8 cellular contexts compared by ENCODE assay signal in the genomic region with DNA sequence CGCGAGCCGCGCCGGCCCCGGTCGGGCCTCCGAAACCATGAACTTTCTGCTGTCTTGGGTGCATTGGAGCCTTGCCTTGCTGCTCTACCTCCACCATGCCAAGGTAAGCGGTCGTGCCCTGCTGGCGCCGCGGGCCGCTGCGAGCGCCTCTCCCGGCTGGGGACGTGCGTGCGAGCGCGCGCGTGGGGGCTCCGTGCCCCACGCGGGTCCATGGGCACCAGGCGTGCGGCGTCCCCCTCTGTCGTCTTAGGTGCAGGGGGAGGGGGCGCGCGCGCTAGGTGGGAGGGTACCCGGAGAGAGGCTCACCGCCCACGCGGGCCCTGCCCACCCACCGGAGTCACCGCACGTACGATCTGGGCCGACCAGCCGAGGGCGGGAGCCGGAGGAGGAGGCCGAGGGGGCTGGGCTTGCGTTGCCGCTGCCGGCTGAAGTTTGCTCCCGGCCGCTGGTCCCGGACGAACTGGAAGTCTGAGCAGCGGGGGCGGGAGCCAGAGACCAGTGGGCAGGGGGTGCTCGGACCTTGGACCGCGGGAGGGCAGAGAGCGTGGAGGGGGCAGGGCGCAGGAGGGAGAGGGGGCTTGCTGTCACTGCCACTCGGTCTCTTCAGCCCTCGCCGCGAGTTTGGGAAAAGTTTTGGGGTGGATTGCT. TPM values are rescaled to one million over a fixed set of nuclear protein-coding genes. Genes with fewer than 3 reads are reported as not detected.
DNase-seq lines count a peak whose midpoint lies in the region; ATAC-seq and TF ChIP-seq lines count a peak whose summit lies in the region.

No MANE protein-coding gene starts in this region.

- DNase-seq in ACHN (peak; percentile 53), NCI-H69 (lab: John Stamatoyannopoulos, UW) (peak; percentile 77), erythroblast (lab: John Stamatoyannopoulos, UW) (peak; percentile 77 to 83), myocyte (ENCODE audit: low read depth) (peak; percentile 70)
- peak; percentile 66 for DNase-seq in activated T-cell treated with anti-CD3 and anti-CD28 coated beads, Interleukin-2, amount 50 U/mL, for 1 hour
- peak; percentile 78 for DNase-seq in stimulated activated naive CD8-positive, alpha-beta T cell treated with anti-CD3 and anti-CD28 coated beads, Interleukin-15, Interleukin-2, amounts not matched to agents 100 U/mL and 50 U/mL, for 24 hours

- peak; percentile 42 for TF ChIP-seq POLR2A in GM19099 (IDR thresholded peaks at IDR 0.05; ENCODE audit: extremely low read depth, insufficient read length, low read depth)
- TF ChIP-seq POLR2A in erythroblast (IDR thresholded peaks at IDR 0.05; ENCODE audit: low read length), result peak; percentile 26

- in situ Hi-C loops in ACHN (cut with HindIII; ENCODE audit: low pct_ligation_motif_present, low pct_unique_long_range_greater_than_20kb, low sequenced_read_pairs), result no loop called here

- peak; percentile 22 for ATAC-seq in stimulated activated naive CD8-positive, alpha-beta T cell treated with anti-CD3 and anti-CD28 coated beads, Interleukin-15, Interleukin-2, amounts not matched to agents 100 U/mL and 50 U/mL, for 24 hours
- no peak for ATAC-seq in GM21381 (IDR thresholded peaks at IDR 0.05; ENCODE audit: unreplicated experiment)

RNA-seq across cellular contexts. Expression of a gene that starts 1.3 kb away (rescaled TPM):
- 44.1 and 57.0 TPM in 2 replicates for total RNA-seq in myocyte
- 163 TPM for polyA plus RNA-seq in myocyte (2012)
